ENCODE assay signal across 1 cellular context in the genomic region with DNA sequence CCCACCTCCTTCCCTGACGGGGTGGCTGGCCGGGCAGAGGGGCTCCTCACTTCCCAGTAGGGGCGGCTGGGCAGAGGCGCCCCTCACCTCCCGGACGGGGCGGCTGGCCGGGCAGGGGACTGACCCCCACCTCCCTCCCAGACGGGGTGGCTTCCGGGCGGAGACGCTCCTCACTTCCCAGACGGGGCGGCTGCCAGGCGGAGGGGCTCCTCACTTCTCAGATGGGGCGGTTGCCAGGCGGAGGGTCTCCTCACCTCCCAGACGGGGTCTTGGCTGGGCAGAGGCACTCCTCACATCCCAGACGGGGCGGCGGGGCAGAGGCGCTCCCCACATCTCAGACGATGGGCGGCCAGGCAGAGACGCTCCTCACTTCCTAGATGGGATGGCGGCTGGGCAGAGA. TPM values are rescaled to one million over a fixed set of nuclear protein-coding genes. Genes with fewer than 3 reads are reported as not detected.
"Had no signal": no experiment of that assay in that cellular context is flagged by ENCODE, and none has a peak within 500 bp of the region (broad histone marks: within the 10 kb centered on the region; RNA-seq: fewer than 3 reads in every experiment).

No MANE protein-coding gene starts in this region.

RNA-seq across cellular contexts. Expression of gene XYLT1, which starts 35.1 kb away (rescaled TPM):
- total RNA-seq: MCF 10A had no signal
